In the genomic region with DNA sequence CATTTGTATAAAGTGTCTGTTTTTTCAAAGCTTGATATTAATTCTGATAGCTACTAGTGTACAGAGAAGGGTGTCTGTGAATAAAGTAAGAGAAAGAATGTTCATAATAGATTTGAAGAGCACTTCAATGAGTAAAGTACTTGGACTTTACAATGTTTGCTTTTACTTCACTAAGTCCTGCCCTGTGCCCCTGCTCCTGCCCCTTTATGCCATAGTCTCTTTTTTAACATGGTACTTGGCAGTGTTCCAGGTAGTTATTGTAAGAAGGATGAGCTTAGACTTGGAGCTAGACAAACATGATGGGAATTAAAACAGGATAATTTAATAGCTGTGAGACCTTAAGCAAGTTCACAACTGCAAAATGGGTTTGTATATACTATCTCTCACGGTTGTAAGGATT, we compare ENCODE assay signal across 13 cellular contexts. TPM values are rescaled to one million over a fixed set of nuclear protein-coding genes. Genes with fewer than 3 reads are reported as not detected.
A peak's percentile ranks its signal among the peaks of the same experiment; 100 is the strongest.
DNase-seq lines count a peak whose midpoint lies in the region; ATAC-seq and TF ChIP-seq lines count a peak whose summit lies in the region.
"Had no signal": no experiment of that assay in that cellular context is flagged by ENCODE, and none has a peak within 500 bp of the region (broad histone marks: within the 10 kb centered on the region; RNA-seq: fewer than 3 reads in every experiment).

No MANE protein-coding gene starts in this region.

- no peak overlapping the region for H2AFZ ChIP-seq in fibroblast of lung (ENCODE audit: low read length)

- WGBS in heart left ventricle, 4 donors = 79 to 88% (median 83%) methylated on average over 1 of the region's 1 CpG

- no peak for DNase-seq in Right ventricle myocardium superior
- DNase-seq in heart left ventricle = no peak
- peak; percentile 63 for DNase-seq in NCI-H510A (lab: John Stamatoyannopoulos, UW)
- DNase-seq in fibroblast of lung (ENCODE audit: low read depth in 2 of 2) = peak; percentile 15 to 42
- no peak for DNase-seq in upper lobe of right lung
- DNase-seq in activated CD4-positive, alpha-beta T cell treated with anti-CD3 and anti-CD28 coated beads, Interleukin-2, amount 50 U/mL, for 4 hours = no peak
- no peak for DNase-seq in activated CD8-positive, alpha-beta memory T cell treated with anti-CD3 and anti-CD28 coated beads, Interleukin-2, amount 50 U/mL, for 48 hours
- DNase-seq: activated T-cell treated with anti-CD3 and anti-CD28 coated beads for 4 hours; adrenal gland; GOT3; MM.1S; stimulated activated naive CD4-positive, alpha-beta T cell treated with Interleukin-2 at 50 U/mL for 16 hours had no signal

- H3K27me3 ChIP-seq in heart left ventricle (no peaks in the 10 kb centered on the region), fibroblast of lung (ENCODE audit: control insufficient read depth, insufficient read depth, low read length) (no peaks in the 10 kb centered on the region), upper lobe of right lung (no peaks in the 10 kb centered on the region)
- H3K27me3 ChIP-seq: adrenal gland had no signal

- peak; percentile 18 for ATAC-seq in Right ventricle myocardium superior (ENCODE audit: poor library complexity)
- no peak for ATAC-seq in heart left ventricle
- ATAC-seq in upper lobe of right lung = peak; percentile 65
- ATAC-seq in HG03521 (IDR thresholded peaks at IDR 0.05; ENCODE audit: unreplicated experiment) = no peak

- peaks cover 0 to 18% (median 6%) of the 10 kb centered on the region in 9 donors for H3K36me3 ChIP-seq in heart left ventricle
- peaks cover 4% of the 10 kb centered on the region for H3K36me3 ChIP-seq in fibroblast of lung (ENCODE audit: control insufficient read depth, insufficient read depth, low read length)
- H3K36me3 ChIP-seq in upper lobe of right lung = no peaks in the 10 kb centered on the region
- H3K36me3 ChIP-seq: adrenal gland had no signal

- TF ChIP-seq POLR2A in heart left ventricle (IDR thresholded peaks at IDR 0.05) = no peak

- H3K9me3 ChIP-seq in heart left ventricle (no peaks in the 10 kb centered on the region), fibroblast of lung (ENCODE audit: control insufficient read depth, insufficient read depth, low read depth, low read length) (no peaks in the 10 kb centered on the region), upper lobe of right lung (no peaks in the 10 kb centered on the region)
- H3K9me3 ChIP-seq: adrenal gland had no signal

- TF ChIP-seq CTCF in heart left ventricle (IDR thresholded peaks at IDR 0.05) (no peak), fibroblast of lung (conservative IDR thresholded peaks at IDR 0.05 in 1 of 2, IDR thresholded peaks at IDR 0.05 in 1 of 2; ENCODE audit: low read depth in 1 of 2, low read length in 2 of 2) (no peak), upper lobe of right lung (IDR thresholded peaks at IDR 0.05) (no peak)

- no peak overlapping the region for H3K4me2 ChIP-seq in fibroblast of lung (ENCODE audit: extremely low read depth, insufficient read depth, low read length)

- peaks cover 2% of the 10 kb centered on the region for H4K20me1 ChIP-seq in fibroblast of lung (ENCODE audit: control insufficient read depth, extremely low read depth, insufficient read depth, low read length)

- H3K27ac ChIP-seq in heart left ventricle = peak overlapping the region in 1 of 12 donors; percentile 45
- no peak overlapping the region for H3K27ac ChIP-seq in fibroblast of lung (ENCODE audit: insufficient read depth, low read length)
- H3K27ac ChIP-seq in upper lobe of right lung = no peak overlapping the region

- H3K4me1 ChIP-seq in heart left ventricle (peaks cover 0 to 50% (median 37%) of the 10 kb centered on the region in 12 donors), fibroblast of lung (ENCODE audit: control insufficient read depth, extremely low read depth, insufficient read depth, low read length) (peaks cover 3% of the 10 kb centered on the region), upper lobe of right lung (peaks cover 17% of the 10 kb centered on the region)

- no peak overlapping the region for H3K9ac ChIP-seq in fibroblast of lung (ENCODE audit: insufficient read depth, low read length)

- peaks cover 91% of the 10 kb centered on the region for H3K79me2 ChIP-seq in fibroblast of lung (ENCODE audit: control insufficient read depth, insufficient read depth, low read length)

- no peak overlapping the region for H3K4me3 ChIP-seq in heart left ventricle
- H3K4me3 ChIP-seq in fibroblast of lung (replicated peaks in 1 of 4; ENCODE audit: control extremely low read depth in 1 of 4, insufficient read depth in 1 of 4, low read depth in 3 of 4, low read length in 4 of 4) = no peak overlapping the region
- H3K4me3 ChIP-seq in upper lobe of right lung = no peak overlapping the region
- H3K4me3 ChIP-seq: adrenal gland had no signal

- intact Hi-C loops in Right ventricle myocardium superior (cut with DNase I) (no loop called here), heart left ventricle (cut with DNase I) (no loop called here), upper lobe of right lung (cut with DNase I) (no loop called here)

RNA-seq across cellular contexts. Expression of a gene that starts 41.0 kb away (rescaled TPM):
- total RNA-seq in Right ventricle myocardium superior = 83.7 TPM
- 100 to 1,000 TPM in 3 of 9 donors, 10 to 100 TPM in 6; 74.0 to 135 (median 95.9) TPM for total RNA-seq in heart left ventricle
- polyA plus RNA-seq in heart left ventricle = 10 to 100 TPM; 15.4 to 19.4 TPM
- 172 and 221 TPM in 2 replicates for total RNA-seq in fibroblast of lung
- 73.7 and 119 TPM in 2 replicates for polyA plus RNA-seq in fibroblast of lung
- polyA plus RNA-seq in fibroblast of lung (2012) = 40.7 and 62.5 TPM in 2 replicates
- 17.8 and 26.5 TPM in 2 replicates for polyA minus RNA-seq in fibroblast of lung (ENCODE audit: low replicate concordance)
- total RNA-seq in upper lobe of right lung = 55.2 TPM

Comparison
In these comparisons a context has a peak if more than half of its experiments do, and no peak if none do; other contexts are left out.
1. ATAC-seq: peak in Right ventricle myocardium superior (single experiment) and upper lobe of right lung (single experiment); none in heart left ventricle (0 of 4) and HG03521 (single experiment).
2. DNase-seq: peak in NCI-H510A (single experiment) and fibroblast of lung (2 of 2); none in Right ventricle myocardium superior (single experiment), heart left ventricle (0 of 5), upper lobe of right lung (single experiment), activated CD4-positive, alpha-beta T cell treated with anti-CD3 and anti-CD28 coated beads, Interleukin-2, amount 50 U/mL, for 4 hours (0 of 2) and activated CD8-positive, alpha-beta memory T cell treated with anti-CD3 and anti-CD28 coated beads, Interleukin-2, amount 50 U/mL, for 48 hours (single experiment).